26 cellular contexts compared by ENCODE assay signal in genomic region chr2:55087501-55087900, GRCh38. TPM values are rescaled to one million over a fixed set of nuclear protein-coding genes. Genes with fewer than 3 reads are reported as not detected.
DNase-seq lines count a peak whose midpoint lies in the region; ATAC-seq, FAIRE-seq and TF ChIP-seq lines count a peak whose summit lies in the region.
"Had no signal": no experiment of that assay in that cellular context is flagged by ENCODE, and none has a peak within 500 bp of the region (broad histone marks: within the 10 kb centered on the region; RNA-seq: fewer than 3 reads in every experiment).

No MANE protein-coding gene starts in this region.

- TF ChIP-seq EP300 in A549 (IDR thresholded peaks at IDR 0.05) = no peak

- POLR2A ChIA-PET in A549 (lab: Yijun Ruan, JAX) = interaction anchor here (0.6 kb wide), 1 partner anchor 445 kb away, joined by 3 read pairs; no protein-coding TSS in a partner anchor

- ATAC-seq in A549 = no peak
- ATAC-seq: Panc1 had no signal

- peaks cover 10% of the 10 kb centered on the region for H3K4me1 ChIP-seq in A549
- H3K4me1 ChIP-seq in small intestine (ENCODE audit: control insufficient read depth in 2 of 2, insufficient read depth in 1 of 2, low read depth in 1 of 2, low read length in 1 of 2) = no peaks in the 10 kb centered on the region
- peaks cover 3% of the 10 kb centered on the region for H3K4me1 ChIP-seq in endodermal cell (ENCODE audit: control insufficient read depth, insufficient read depth, low read length)
- H3K4me1 ChIP-seq in BE2C = no peaks in the 10 kb centered on the region

- H3K36me3 ChIP-seq in small intestine (ENCODE audit: control insufficient read depth in 2 of 2, insufficient read depth in 2 of 2, low read length in 2 of 2) (no peaks in the 10 kb centered on the region), endodermal cell (ENCODE audit: control insufficient read depth, insufficient read depth, low read length) (no peaks in the 10 kb centered on the region), BE2C (no peaks in the 10 kb centered on the region)

- H3K9me3 Mint-ChIP-seq in endodermal cell = no peaks in the 10 kb centered on the region
- H3K9me3 Mint-ChIP-seq: CD8-positive, alpha-beta memory T cell; T-helper 1 cell treated with Interleukin-12 subunit alpha and Interleukin-12 subunit beta and Interleukin-4 antibody, amounts not matched to agents 30 μg/mL and 1 μg/mL, for 36 hours had no signal

- H3K4me2 ChIP-seq in A549 = 0 out of 3 replicates have a peak overlapping the region, but pooled peaks have one; percentile 2

- H3K27ac ChIP-seq in A549 = peak overlapping the region; percentile 23 to 70; a peak in 5 of 6 replicates
- H3K27ac ChIP-seq in small intestine (ENCODE audit: low read depth in 1 of 2, low read length in 1 of 2) = no peak overlapping the region
- no peak overlapping the region for H3K27ac ChIP-seq in endodermal cell (ENCODE audit: low read depth, low read length)
- H3K27ac ChIP-seq: C4-2B, RWPE1 had no signal

- H3K36me3 Mint-ChIP-seq in endodermal cell (ENCODE audit: low read depth) = no peaks in the 10 kb centered on the region
- H3K36me3 Mint-ChIP-seq: CD8-positive, alpha-beta memory T cell had no signal

- CTCF ChIA-PET in A549 (lab: Yijun Ruan, JAX) = interaction anchor here (0.7 to 1.0 kb wide), 3 partner anchors 17 to 26 kb away, joined by 3 to 4 read pairs (median 3); no protein-coding TSS in a partner anchor

- no peak overlapping the region for H3K4me3 Mint-ChIP-seq in endodermal cell
- H3K4me3 Mint-ChIP-seq: CD8-positive, alpha-beta memory T cell; T-helper 1 cell treated with Interleukin-12 subunit alpha and Interleukin-12 subunit beta and Interleukin-4 antibody, amounts not matched to agents 30 μg/mL and 1 μg/mL, for 36 hours had no signal

- no peaks in the 10 kb centered on the region for H3K27me3 ChIP-seq in small intestine (ENCODE audit: control insufficient read depth in 2 of 2, insufficient read depth in 2 of 2, low read length in 2 of 2)
- no peaks in the 10 kb centered on the region for H3K27me3 ChIP-seq in endodermal cell (ENCODE audit: control insufficient read depth, insufficient read depth, low read length, poor library complexity, severe bottlenecking)
- H3K27me3 ChIP-seq in BE2C = no peaks in the 10 kb centered on the region

- TF ChIP-seq POLR2A in A549 (IDR thresholded peaks at IDR 0.05; ENCODE audit: low read length) (no peak), erythroblast (IDR thresholded peaks at IDR 0.05; ENCODE audit: low read length) (no peak)

- H3K4me3 ChIP-seq in A549 (no peak overlapping the region), small intestine (ENCODE audit: low read depth in 1 of 2, low read length in 2 of 2) (no peak overlapping the region), endodermal cell (ENCODE audit: low read length) (no peak overlapping the region), BE2C (ENCODE audit: low read depth, low read length) (no peak overlapping the region)

- FAIRE-seq in A549 (lab: Jason Lieb, UNC) = no peak
- no peak for FAIRE-seq in small intestine (lab: Jason Lieb, UNC)
- FAIRE-seq: GM18507 had no signal

- H3K27me3 Mint-ChIP-seq in endodermal cell (ENCODE audit: insufficient read depth) = no peaks in the 10 kb centered on the region
- H3K27me3 Mint-ChIP-seq: CD8-positive, alpha-beta memory T cell had no signal

- no peaks in the 10 kb centered on the region for H3K9me3 ChIP-seq in A549
- H3K9me3 ChIP-seq in small intestine (ENCODE audit: control insufficient read depth, low read depth) = no peaks in the 10 kb centered on the region
- no peaks in the 10 kb centered on the region for H3K9me3 ChIP-seq in endodermal cell (ENCODE audit: control insufficient read depth, low read length)
- H3K9me3 ChIP-seq in BE2C = no peaks in the 10 kb centered on the region

- H3K9ac ChIP-seq in endodermal cell (ENCODE audit: extremely low read depth, low read length, poor library complexity, severe bottlenecking) = no peak overlapping the region

- no peak for TF ChIP-seq RAD21 in A549 (conservative IDR thresholded peaks at IDR 0.05 in 1 of 2, IDR thresholded peaks at IDR 0.05 in 1 of 2)

- DNase-seq in A549 (ENCODE audit: low read depth in 1 of 2, low spot score in 1 of 2) (no peak), DMS53 (lab: John Stamatoyannopoulos, UW) (peak; percentile 42), OCI-M1 (lab: John Stamatoyannopoulos, UW) (peak; percentile 69), erythroblast (lab: John Stamatoyannopoulos, UW) (peak; percentile 67), small intestine (no peak), inferior parietal cortex (ENCODE audit: extremely low spot score) (no peak), endodermal cell (no peak), BE2C (no peak)
- DNase-seq: Calu3; CD8-positive, alpha-beta memory T cell; Kasumi-1; NCI-H1092 treated with DMSO at 0.1 percent for 48 hours; NCI-H146; NCI-H1930; NCI-H2107; NCI-H446 treated with DMSO at 0.1 percent for 48 hours; NCI-H526; NCI-H82; NK-92 treated with Interleukin-12 subunit alpha and Interleukin-12 subunit beta, amount 100 ng/mL, for 24 hours; SHP77 treated with DMSO at 0.1 percent for 48 hours; SW 1271 had no signal

- TF ChIP-seq CTCF in A549 (IDR thresholded peaks at IDR 0.05) = no peak
- TF ChIP-seq CTCF in endodermal cell (conservative IDR thresholded peaks at IDR 0.05) = no peak
- TF ChIP-seq CTCF in BE2C (IDR thresholded peaks at IDR 0.05; ENCODE audit: low read depth, low read length) = no peak

- H3K4me1 Mint-ChIP-seq in endodermal cell = peaks cover 16% of the 10 kb centered on the region

- H3K27ac Mint-ChIP-seq in endodermal cell = no peak overlapping the region
- H3K27ac Mint-ChIP-seq: T-helper 1 cell treated with Interleukin-12 subunit alpha and Interleukin-12 subunit beta and Interleukin-4 antibody, amounts not matched to agents 30 μg/mL and 1 μg/mL, for 36 hours had no signal

TF ChIP-seq in A549, 52 proteins besides CTCF, POLR2A, EP300 and RAD21:
- TF ChIP-seq FOXS1 (CRISPR knock-in tag; IDR thresholded peaks at IDR 0.05) (no peak), FOSL2 (IDR thresholded peaks at IDR 0.05) (no peak), FOSL2 (CRISPR knock-in tag; IDR thresholded peaks at IDR 0.05) (no peak), MAFK (IDR thresholded peaks at IDR 0.05; ENCODE audit: partially characterized antibody) (peak; percentile 81), NFE2L2 (conservative IDR thresholded peaks at IDR 0.05; ENCODE audit: low read length) (peak; percentile 64), HES2 (IDR thresholded peaks at IDR 0.05) (no peak)

RNA-seq across cellular contexts. Expression of gene RTN4, which starts 37.2 kb away (rescaled TPM):
- polyA plus RNA-seq in A549 (2011; rRNA removed) = 302 and 336 TPM in 2 replicates
- 195 and 217 TPM in 2 replicates for polyA plus RNA-seq in A549 (2012; cell fraction: cytosol; rRNA removed)
- 194 and 224 TPM in 2 replicates for polyA plus RNA-seq in A549 (2012; cell fraction: nucleus; rRNA removed)
- 367 to 403 TPM (median 394 TPM) in 3 replicates for polyA plus RNA-seq in A549 (2017; fragmentation: RNase III; extraction: RNeasy Plus Mini Kit Qiagen cat#74134 plus additional on column Dnase treatment)
- polyA minus RNA-seq in A549 (2011; rRNA and poly(A)+ RNA removed) = 164 and 187 TPM in 2 replicates
- polyA plus RNA-seq in small intestine = 100 to 1,000 TPM in 2 of 3 donors, 10 to 100 TPM in 1; 98.1 to 163 (median 152) TPM
- 100 to 1,000 TPM; 180 to 225 TPM for total RNA-seq in endodermal cell
- polyA plus RNA-seq in endodermal cell (2013, experiment 1 of 2) = 248 TPM
- polyA plus RNA-seq in endodermal cell (2013, experiment 2 of 2) = 241 TPM
- 102 TPM for polyA plus RNA-seq in BE2C (2012; ENCODE audit: insufficient read depth, insufficient read length, low read depth)

Comparison
In these comparisons a context has a peak if more than half of its experiments do, and no peak if none do; other contexts are left out.
1. DNase-seq: peak in DMS53 (single experiment), OCI-M1 (single experiment) and erythroblast (2 of 2); none in A549 (0 of 2), small intestine (single experiment), inferior parietal cortex (single experiment), endodermal cell (single experiment) and BE2C (single experiment).
2. H3K27ac ChIP-seq: peak in A549 (2 of 2); none in small intestine (0 of 2) and endodermal cell (single experiment).